Comparison of ENCODE assay signal across 9 cellular contexts in the genomic region with DNA sequence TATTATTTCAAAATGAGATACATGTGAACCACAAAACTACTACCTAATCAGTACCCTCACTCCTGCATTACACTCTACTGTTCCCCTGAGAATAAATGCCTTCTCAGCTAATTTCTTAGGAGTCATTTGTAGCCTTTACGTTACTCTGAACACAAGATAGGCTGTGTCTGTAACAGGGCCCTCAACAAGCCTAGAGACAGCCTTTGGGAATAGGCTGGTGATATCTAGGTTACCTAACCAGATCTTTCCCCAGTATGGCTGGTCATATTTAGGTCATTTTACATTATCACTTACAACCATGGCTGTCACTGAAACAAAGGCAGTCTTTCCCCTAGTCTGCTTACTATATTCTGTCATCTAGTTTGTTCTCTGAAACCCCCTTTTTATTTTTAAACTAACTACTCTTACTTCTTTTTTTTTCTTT. TPM values are rescaled to one million over a fixed set of nuclear protein-coding genes. Genes with fewer than 3 reads are reported as not detected.
DNase-seq lines count a peak whose midpoint lies in the region; ATAC-seq and TF ChIP-seq lines count a peak whose summit lies in the region.
"Had no signal": no experiment of that assay in that cellular context is flagged by ENCODE, and none has a peak within 500 bp of the region (broad histone marks: within the 10 kb centered on the region; RNA-seq: fewer than 3 reads in every experiment).

No MANE protein-coding gene starts in this region.

- intact Hi-C loops in natural killer cell (cut with micrococcal nuclease): no loop called here
- intact Hi-C loops in lower leg skin (cut with DNase I; ENCODE audit: low total_unique reads): no loop called here

- H3K27me3 Mint-ChIP-seq in natural killer cell (ENCODE audit: low read depth in 2 of 2): no peaks in the 10 kb centered on the region

- H3K9me2 ChIP-seq in OCI-LY1 (ENCODE audit: low read depth, low read length): no peaks in the 10 kb centered on the region

- H3K4me3 ChIP-seq in OCI-LY1 (ENCODE audit: low read depth, low read length, poor library complexity, severe bottlenecking): no peak overlapping the region
- no peak overlapping the region for H3K4me3 ChIP-seq in lower leg skin (ENCODE audit: low read depth, poor library complexity, severe bottlenecking)
- H3K4me3 ChIP-seq: cardiac muscle cell had no signal

- H2AFZ ChIP-seq in OCI-LY1 (ENCODE audit: low read length): no peak overlapping the region

- H3K27ac ChIP-seq in OCI-LY1 (ENCODE audit: low read depth, low read length, poor library complexity, severe bottlenecking): peak overlapping the region; percentile 85
- H3K27ac ChIP-seq: cardiac muscle cell had no signal

- peaks cover 91% of the 10 kb centered on the region for H3K36me3 ChIP-seq in OCI-LY1 (ENCODE audit: insufficient read depth, low read length)

- H3K36me3 Mint-ChIP-seq in natural killer cell: peaks cover 4% of the 10 kb centered on the region

- H3K9ac ChIP-seq in OCI-LY1 (ENCODE audit: low read length): no peak overlapping the region; the same call in 1 of the 2 replicates

- no peak for TF ChIP-seq POLR2A in lower leg skin (IDR thresholded peaks at IDR 0.05)

- ATAC-seq in GM19043 (IDR thresholded peaks at IDR 0.05; ENCODE audit: low read depth, unreplicated experiment) (peak; percentile 55), HG02852 (IDR thresholded peaks at IDR 0.05; ENCODE audit: unreplicated experiment) (peak; percentile 50), natural killer cell (peak; percentile 45 to 73 (median 60))

- no peaks in the 10 kb centered on the region for H3K9me3 Mint-ChIP-seq in natural killer cell

- H3K4me2 ChIP-seq in OCI-LY1 (ENCODE audit: low read length): peak overlapping the region; percentile 28

- no peak for TF ChIP-seq CTCF in OCI-LY1 (IDR thresholded peaks at IDR 0.05; ENCODE audit: low read length)
- TF ChIP-seq CTCF in natural killer cell (IDR thresholded peaks at IDR 0.05): no peak
- TF ChIP-seq CTCF in lower leg skin (IDR thresholded peaks at IDR 0.05): no peak

- 79 to 90% methylated on average over 1 of the region's 1 CpG for WGBS in lower leg skin, 2 donors

- no peaks in the 10 kb centered on the region for H3K79me2 ChIP-seq in OCI-LY1 (ENCODE audit: insufficient read depth, low read length)

- no peaks in the 10 kb centered on the region for H3K27me3 ChIP-seq in OCI-LY1 (ENCODE audit: insufficient read depth, low read length)
- H3K27me3 ChIP-seq: cardiac muscle cell had no signal

- peaks cover 72 to 74% of the 10 kb centered on the region in 2 donors for H3K4me1 Mint-ChIP-seq in natural killer cell

- H3K27ac Mint-ChIP-seq in natural killer cell: peak overlapping the region in 1 of 2 donors; percentile 95

- no peaks in the 10 kb centered on the region for H3F3A ChIP-seq in OCI-LY1 (ENCODE audit: insufficient read depth, low read length)

- H3K4me1 ChIP-seq in OCI-LY1 (ENCODE audit: insufficient read depth, low read length, severe bottlenecking): peaks cover 24% of the 10 kb centered on the region

- DNase-seq in natural killer cell (no peak), NK-92 (lab: John Stamatoyannopoulos, UW; ENCODE audit: unreplicated experiment) (no peak), KG1 (lab: John Stamatoyannopoulos, UW) (no peak), HT-29 (ENCODE audit: low spot score) (no peak), lower leg skin (ENCODE audit: low spot score in 2 of 2) (no peak)

- no peaks in the 10 kb centered on the region for H4K20me1 ChIP-seq in OCI-LY1 (ENCODE audit: insufficient read depth, low read length)

- no peaks in the 10 kb centered on the region for H3K9me3 ChIP-seq in OCI-LY1 (ENCODE audit: low read length)

- peak overlapping the region; percentile 92 for H3K4me3 Mint-ChIP-seq in natural killer cell

RNA-seq across cellular contexts. Expression of a gene that starts 14.2 kb away (rescaled TPM):
- total RNA-seq in natural killer cell: 100 to 1,000 TPM; 502 to 568 (median 539) TPM
- total RNA-seq in HT-29 (2014; rRNA removed; shearing (Covaris generic)): 16.6 and 26.1 TPM in 2 replicates
- total RNA-seq in lower leg skin: 10 to 100 TPM; 18.4 to 44.9 (median 33.3) TPM

RNA-seq across cellular contexts. Expression of a gene that starts 14.6 kb away (rescaled TPM):
- total RNA-seq in natural killer cell (10 to 100 TPM; 34.8 to 42.6 (median 36.1) TPM), lower leg skin (10 to 100 TPM; 11.9 to 27.6 (median 14.6) TPM)
- total RNA-seq in HT-29 (2014; rRNA removed; shearing (Covaris generic)): 6.9 and 8.2 TPM in 2 replicates

Comparison
In these comparisons a context has a peak if more than half of its experiments do, and no peak if none do; other contexts are left out.
1. RNA of a gene that starts 14.2 kb away (total RNA-seq): 502 to 568 TPM in natural killer cell; 18.4 to 44.9 TPM in lower leg skin and 16.6 to 26.1 TPM in HT-29; every median in the first group is over 10 times any median in the second.
2. Peak in every context shown above with its lines, with median percentiles within 50 percentile points of each other: ATAC-seq.